ENCODE assay signal across 27 cellular contexts in genomic region chr13:90846956-90847355, GRCh38.
"Had no signal": no experiment of that assay in that cellular context is flagged by ENCODE, and none has a peak within 500 bp of the region (broad histone marks: within the 10 kb centered on the region; RNA-seq: fewer than 3 reads in every experiment).

No MANE protein-coding gene starts in this region.

- H3K9me3 ChIP-seq: adrenal gland, ascending aorta, gastrocnemius medialis, right lobe of liver, testis, upper lobe of left lung, vagina had no signal

- ATAC-seq: gastrocnemius medialis; left cardiac atrium; naive thymus-derived CD8-positive, alpha-beta T cell; right lobe of liver; stimulated activated naive CD8-positive, alpha-beta T cell treated with anti-CD3 and anti-CD28 coated beads, Interleukin-15, Interleukin-2, amounts not matched to agents 100 U/mL and 50 U/mL, for 24 hours had no signal

- H3K4me1 ChIP-seq: adrenal gland, ascending aorta, gastrocnemius medialis, neural progenitor cell, parathyroid adenoma, right lobe of liver, testis, vagina had no signal

- H3K27me3 ChIP-seq: adrenal gland, ascending aorta, gastrocnemius medialis, hepatocyte, neural progenitor cell, right lobe of liver, testis, upper lobe of left lung, vagina had no signal

- H3K4me2 ChIP-seq: hepatocyte, neural progenitor cell had no signal

- H2AFZ ChIP-seq: hepatocyte, neural progenitor cell, parathyroid adenoma had no signal

- DNase-seq: activated CD4-positive, alpha-beta T cell treated with anti-CD3 and anti-CD28 coated beads for 4 hours; activated CD4-positive, alpha-beta T cell treated with anti-CD3 and anti-CD28 coated beads, Interleukin-2, amount 50 U/mL, for 4 hours; activated effector memory CD4-positive, alpha-beta T cell treated with anti-CD3 and anti-CD28 coated beads, Interleukin-2, amount 50 U/mL, for 16 hours; activated naive CD4-positive, alpha-beta T cell treated with anti-CD3 and anti-CD28 coated beads for 36 hours; activated naive CD8-positive, alpha-beta T cell treated with anti-CD3 and anti-CD28 coated beads for 36 hours; adrenal gland; dorsolateral prefrontal cortex; effector memory CD4-positive, alpha-beta T cell; erythroblast; gastrocnemius medialis; left cardiac atrium; mammary epithelial cell; naive thymus-derived CD8-positive, alpha-beta T cell; occipital lobe; right lobe of liver; stimulated activated CD4-positive, alpha-beta T cell treated with anti-CD3 and anti-CD28 coated beads, Interleukin-12 subunit alpha, Interleukin-12 subunit beta, amount 100 ng/mL, for 4 hours; stimulated activated CD4-positive, alpha-beta T cell treated with anti-CD3 and anti-CD28 coated beads, Interleukin-4, amount 100 ng/mL, for 1 hour; stimulated activated naive CD8-positive, alpha-beta T cell treated with anti-CD3 and anti-CD28 coated beads, Interleukin-15, Interleukin-2, amounts not matched to agents 100 U/mL and 50 U/mL, for 24 hours; testis; upper lobe of left lung had no signal

- H3K79me2 ChIP-seq: hepatocyte, parathyroid adenoma had no signal

- H3K4me3 ChIP-seq: adrenal gland, ascending aorta, coronary artery, dorsolateral prefrontal cortex, gastrocnemius medialis, hepatocyte, neural progenitor cell, right lobe of liver, skin epidermis, testis, upper lobe of left lung, vagina had no signal

- H3K36me3 ChIP-seq: adrenal gland, ascending aorta, gastrocnemius medialis, neural progenitor cell, right lobe of liver, upper lobe of left lung, vagina had no signal

- H3K9ac ChIP-seq: neural progenitor cell, parathyroid adenoma had no signal

- H3K27ac ChIP-seq: adrenal gland, ascending aorta, coronary artery, dorsolateral prefrontal cortex, gastrocnemius medialis, hepatocyte, neural progenitor cell, parathyroid adenoma, right lobe of liver, skin epidermis, testis, upper lobe of left lung, vagina had no signal
